Comparison of ENCODE assay signal across 12 cellular contexts in genomic region chr22:23824476-23825245, GRCh38. TPM values are rescaled to one million over a fixed set of nuclear protein-coding genes. Genes with fewer than 3 reads are reported as not detected.
DNase-seq lines count a peak whose midpoint lies in the region; ATAC-seq and TF ChIP-seq lines count a peak whose summit lies in the region.
"Had no signal": no experiment of that assay in that cellular context is flagged by ENCODE, and none has a peak within 500 bp of the region (broad histone marks: within the 10 kb centered on the region; RNA-seq: fewer than 3 reads in every experiment).

No MANE protein-coding gene starts in this region.

- dilution Hi-C loops in mammary epithelial cell (cut with HindIII; ENCODE audit: low sequenced_read_pairs), result no loop called here

- ATAC-seq in left ventricle myocardium superior (no peak), aorta (ENCODE audit: low FRiP score) (no peak), HG03442 (IDR thresholded peaks at IDR 0.05; ENCODE audit: unreplicated experiment) (no peak), GM21737 (IDR thresholded peaks at IDR 0.05; ENCODE audit: unreplicated experiment) (no peak)

- H3K27ac ChIP-seq in mammary epithelial cell (ENCODE audit: insufficient read depth, low read depth, low read length) (no peak overlapping the region), aorta (ENCODE audit: low read depth in 1 of 2, low read length in 2 of 2) (no peak overlapping the region)
- H3K27ac ChIP-seq: parathyroid adenoma had no signal

- no peaks in the 10 kb centered on the region for H4K20me1 ChIP-seq in mammary epithelial cell (ENCODE audit: insufficient read depth, low read length)

- TF ChIP-seq CTCF in MCF 10A (IDR thresholded peaks at IDR 0.05; ENCODE audit: unreplicated experiment) (no peak), mammary epithelial cell (conservative IDR thresholded peaks at IDR 0.05 in 1 of 2, IDR thresholded peaks at IDR 0.05 in 1 of 2; ENCODE audit: extremely low read depth in 1 of 2, insufficient read depth in 1 of 2, low read depth in 1 of 2, low read length in 2 of 2) (no peak)

- in situ Hi-C loops in mammary epithelial cell (cut with MboI; ENCODE audit: low sequenced_read_pairs in 2 of 2), result loop anchor here in 1 of 2 donors (25.0 kb wide), 1 partner anchor 287 kb away; no protein-coding TSS in a partner anchor

- H3K4me2 ChIP-seq in mammary epithelial cell (ENCODE audit: insufficient read depth, low read depth, low read length), result no peak overlapping the region

- peaks cover 47% of the 10 kb centered on the region for H3K36me3 Mint-ChIP-seq in MCF 10A (ENCODE audit: insufficient read depth, unreplicated experiment)

- H3K4me3 Mint-ChIP-seq in MCF 10A (ENCODE audit: unreplicated experiment), result no peak overlapping the region

- H3K27me3 ChIP-seq in mammary epithelial cell (ENCODE audit: insufficient read depth, low read length) (no peaks in the 10 kb centered on the region), aorta (ENCODE audit: control insufficient read depth in 1 of 2, insufficient read depth in 2 of 2, low read length in 1 of 2) (no peaks in the 10 kb centered on the region)
- H3K27me3 ChIP-seq: adrenal gland had no signal

- H3K9me3 ChIP-seq in mammary epithelial cell (replicated peaks; ENCODE audit: insufficient read depth, low read length), result no peaks in the 10 kb centered on the region
- no peaks in the 10 kb centered on the region for H3K9me3 ChIP-seq in aorta (ENCODE audit: control insufficient read depth, low read length)
- H3K9me3 ChIP-seq: adrenal gland, thoracic aorta had no signal

- peak overlapping the region; percentile 86 for H3K27ac Mint-ChIP-seq in MCF 10A (ENCODE audit: low read depth, unreplicated experiment)

- peaks cover 31% of the 10 kb centered on the region for H3K4me1 ChIP-seq in mammary epithelial cell (ENCODE audit: insufficient read depth, low read length)
- no peaks in the 10 kb centered on the region for H3K4me1 ChIP-seq in aorta (ENCODE audit: control insufficient read depth in 1 of 2, insufficient read depth in 2 of 2, low read length in 2 of 2)
- H3K4me1 ChIP-seq: parathyroid adenoma had no signal

- no peaks in the 10 kb centered on the region for H3K79me2 ChIP-seq in mammary epithelial cell (ENCODE audit: insufficient read depth, low read length)
- H3K79me2 ChIP-seq: parathyroid adenoma had no signal

- peaks cover 5% of the 10 kb centered on the region for H3K36me3 ChIP-seq in mammary epithelial cell (ENCODE audit: insufficient read depth, low read length)
- H3K36me3 ChIP-seq in aorta (ENCODE audit: control insufficient read depth in 1 of 2, insufficient read depth in 2 of 2, low read length in 1 of 2), result no peaks in the 10 kb centered on the region

- H3K4me3 ChIP-seq in mammary epithelial cell (replicated peaks in 1 of 3; ENCODE audit: insufficient read depth in 1 of 3, low read depth in 2 of 3, low read length in 3 of 3) (no peak overlapping the region), aorta (ENCODE audit: low read length in 2 of 2) (no peak overlapping the region)
- H3K4me3 ChIP-seq: adrenal gland, thoracic aorta had no signal

- H3K9ac ChIP-seq in mammary epithelial cell (ENCODE audit: insufficient read depth, low read length), result no peak overlapping the region
- H3K9ac ChIP-seq: parathyroid adenoma had no signal

- CTCF ChIA-PET in MCF 10A (lab: Yijun Ruan, JAX), result interaction anchor here (0.6 to 2.4 kb wide), 4 partner anchors 21 to 112 kb away, joined by 3 to 13 read pairs (median 4); no protein-coding TSS in a partner anchor
- CTCF ChIA-PET in mammary epithelial cell (lab: Charles Lee; ENCODE audit: low non-redundant PET), result no interaction called here

- WGBS in mammary epithelial cell (ENCODE audit: low coverage, missing lambda C conversion rate), result 88% methylated on average over 5 of the region's 13 CpGs
- WGBS in aorta, 2 donors, result 83% methylated on average over 13 of the region's 13 CpGs

- intact Hi-C loops in MCF 10A (cut with micrococcal nuclease) (no loop called here), mammary epithelial cell (cut with micrococcal nuclease) (no loop called here), left ventricle myocardium superior (cut with micrococcal nuclease) (no loop called here), aorta (cut with DNase I) (no loop called here)

- POLR2A ChIA-PET in MCF 10A (lab: Yijun Ruan, JAX), result interaction anchor here (0.9 to 2.3 kb wide), 2 partner anchors 33 to 46 kb away, joined by 3 to 8 read pairs; partner anchors contain the start of gene SLC2A11

- DNase-seq in MCF 10A (ENCODE audit: unreplicated experiment), result no peak
- DNase-seq in mammary epithelial cell, result no peak
- peak; percentile 46 for DNase-seq in left ventricle myocardium superior
- peak; percentile 33 to 61 for DNase-seq in aorta
- DNase-seq: activated CD8-positive, alpha-beta memory T cell treated with anti-CD3 and anti-CD28 coated beads, Interleukin-2, amount 50 U/mL, for 48 hours; adrenal gland; midbrain; NCI-H2227 treated with DMSO at 0.1 percent for 48 hours had no signal

- no TSS peak for BruUV-seq in MCF 10A (replicated peaks; lab: Mats Ljungman, UMichigan)
- no TSS peak for BruUV-seq in mammary epithelial cell (replicated peaks; lab: Mats Ljungman, UMichigan)

- peaks cover 6% of the 10 kb centered on the region for H3K4me1 Mint-ChIP-seq in MCF 10A (ENCODE audit: insufficient read depth, unreplicated experiment)

- H3K9me3 Mint-ChIP-seq in MCF 10A (ENCODE audit: unreplicated experiment), result no peaks in the 10 kb centered on the region

- no peaks in the 10 kb centered on the region for H3K27me3 Mint-ChIP-seq in MCF 10A (ENCODE audit: insufficient read depth, unreplicated experiment)

- H2AFZ ChIP-seq in mammary epithelial cell (ENCODE audit: low read depth, low read length), result no peak overlapping the region
- H2AFZ ChIP-seq: parathyroid adenoma had no signal

RNA-seq across cellular contexts. Expression of gene DERL3, which starts 14.1 kb away (rescaled TPM):
- total RNA-seq in MCF 10A (2022) (not detected in 2 replicates), mammary epithelial cell (not detected), left ventricle myocardium superior (2.1 TPM), aorta (1 to 10 TPM; 1.9 to 3.9 TPM)
- polyA plus RNA-seq in mammary epithelial cell (0.15 TPM), aorta (1 to 10 TPM; 1.4 to 6.1 TPM)
- polyA minus RNA-seq in mammary epithelial cell, result not detected

RNA-seq across cellular contexts. Expression of gene SLC2A11, which starts 33.0 kb away (rescaled TPM):
- total RNA-seq in MCF 10A (2022) (9.6 and 11.3 TPM in 2 replicates), mammary epithelial cell (10 to 100 TPM; 14.7 to 26.3 TPM), left ventricle myocardium superior (25.3 TPM), aorta (10 to 100 TPM in 1 of 2 donors, 1 to 10 TPM in 1; 4.8 to 14.4 TPM)
- polyA plus RNA-seq in mammary epithelial cell (6.0 TPM), aorta (10 to 100 TPM; 16.7 TPM)
- 0.78 TPM for polyA minus RNA-seq in mammary epithelial cell

RNA-seq across cellular contexts. Expression of gene SMARCB1, which starts 37.9 kb away (rescaled TPM):
- total RNA-seq in MCF 10A (2022) (83.7 and 115 TPM in 2 replicates), mammary epithelial cell (10 to 100 TPM; 63.5 to 93.8 TPM), left ventricle myocardium superior (48.5 TPM), aorta (10 to 100 TPM; 48.3 to 53.5 TPM)
- polyA plus RNA-seq in mammary epithelial cell (111 TPM), aorta (10 to 100 TPM; 24.2 to 31.7 TPM)
- polyA minus RNA-seq in mammary epithelial cell, result 277 TPM

RNA-seq across cellular contexts. Expression of gene MMP11, which starts 52.0 kb away (rescaled TPM):
- total RNA-seq in MCF 10A (2022) (0.44 TPM in 1 of 2 replicates, not detected in the other), mammary epithelial cell (1 to 10 TPM in 1 of 2 donors, under 1 TPM in 1; 0.54 to 7.0 TPM), left ventricle myocardium superior (32.3 TPM), aorta (1 to 10 TPM; 1.3 to 3.0 TPM)
- polyA plus RNA-seq in mammary epithelial cell (0.26 TPM), aorta (1 to 10 TPM; 3.5 to 5.1 TPM)
- not detected for polyA minus RNA-seq in mammary epithelial cell

RNA-seq across cellular contexts. Expression of gene CHCHD10, which starts 56.9 kb away (rescaled TPM):
- 86.0 and 90.1 TPM in 2 replicates for total RNA-seq in MCF 10A (2022)
- 10 to 100 TPM; 17.3 to 71.6 TPM for total RNA-seq in mammary epithelial cell
- polyA plus RNA-seq in mammary epithelial cell, result 28.8 TPM
- 228 TPM for polyA minus RNA-seq in mammary epithelial cell
- 1,571 TPM for total RNA-seq in left ventricle myocardium superior
- 10 to 100 TPM; 30.9 to 41.9 TPM for total RNA-seq in aorta
- polyA plus RNA-seq in aorta, result 10 to 100 TPM; 58.5 to 68.4 TPM

Comparison
In these comparisons a context has a peak if more than half of its experiments do, and no peak if none do; other contexts are left out.
1. DNase-seq: peak in left ventricle myocardium superior (single experiment) and aorta (2 of 2); none in MCF 10A (single experiment) and mammary epithelial cell (single experiment).